ENCODE assay signal across 9 cellular contexts in genomic region chr2:131514408-131515166, GRCh38. TPM values are rescaled to one million over a fixed set of nuclear protein-coding genes. Genes with fewer than 3 reads are reported as not detected.
DNase-seq lines count a peak whose midpoint lies in the region; ATAC-seq, FAIRE-seq and TF ChIP-seq lines count a peak whose summit lies in the region.
"Not testable (repeated sequence)": the region's sequence is repeated elsewhere in the genome, so short reads cannot be mapped to it uniquely, and the experiment has no call there.
"Had no signal": no experiment of that assay in that cellular context is flagged by ENCODE, and none has a peak within 500 bp of the region (broad histone marks: within the 10 kb centered on the region; RNA-seq: fewer than 3 reads in every experiment).

No MANE protein-coding gene starts in this region.

- TF ChIP-seq POLR2A in GM12891 (IDR thresholded peaks at IDR 0.05; ENCODE audit: low read depth, low read length), result not testable (repeated sequence)

- FAIRE-seq in GM12891 (lab: Jason Lieb, UNC), result peak; percentile 16

- H3K36me3 Mint-ChIP-seq in activated T-cell treated with anti-CD3 and anti-CD28 coated beads, Interleukin-2, amount 50 U/mL, for 24 hours (ENCODE audit: low read depth), result peaks cover 89% of the 10 kb centered on the region
- peaks cover 66% of the 10 kb centered on the region for H3K36me3 Mint-ChIP-seq in stimulated activated effector memory CD8-positive, alpha-beta T cell treated with anti-CD3 and anti-CD28 coated beads, Interleukin-12 subunit alpha, Interleukin-12 subunit beta, amount 100 ng/mL, for 72 hours

- DNase-seq in GM12891 (ENCODE audit: insufficient read length, low spot score); activated T-cell treated with anti-CD3 and anti-CD28 coated beads, Interleukin-2, amount 50 U/mL, for 24 hours; stimulated activated effector memory CD8-positive, alpha-beta T cell treated with anti-CD3 and anti-CD28 coated beads, Interleukin-12 subunit alpha, Interleukin-12 subunit beta, amount 100 ng/mL, for 72 hours (ENCODE audit: low spot score in 2 of 2): not testable (repeated sequence)

- H3K4me3 Mint-ChIP-seq in activated T-cell treated with anti-CD3 and anti-CD28 coated beads, Interleukin-2, amount 50 U/mL, for 24 hours; stimulated activated effector memory CD8-positive, alpha-beta T cell treated with anti-CD3 and anti-CD28 coated beads, Interleukin-12 subunit alpha, Interleukin-12 subunit beta, amount 100 ng/mL, for 72 hours: not testable (repeated sequence)

- not testable (repeated sequence) for H3K4me1 Mint-ChIP-seq in activated T-cell treated with anti-CD3 and anti-CD28 coated beads, Interleukin-2, amount 50 U/mL, for 24 hours (ENCODE audit: low read depth)
- H3K4me1 Mint-ChIP-seq in stimulated activated effector memory CD8-positive, alpha-beta T cell treated with anti-CD3 and anti-CD28 coated beads, Interleukin-12 subunit alpha, Interleukin-12 subunit beta, amount 100 ng/mL, for 72 hours, result peaks cover 20% of the 10 kb centered on the region

- H3K27ac Mint-ChIP-seq in activated T-cell treated with anti-CD3 and anti-CD28 coated beads, Interleukin-2, amount 50 U/mL, for 24 hours, result peak overlapping the region; percentile 74
- H3K27ac Mint-ChIP-seq in stimulated activated effector memory CD8-positive, alpha-beta T cell treated with anti-CD3 and anti-CD28 coated beads, Interleukin-12 subunit alpha, Interleukin-12 subunit beta, amount 100 ng/mL, for 72 hours, result peak overlapping the region; percentile 50

- peak; percentile 82 for ATAC-seq in GM18909 (IDR thresholded peaks at IDR 0.05; ENCODE audit: poor library complexity, unreplicated experiment)
- peak; percentile 73 for ATAC-seq in GM21381 (IDR thresholded peaks at IDR 0.05; ENCODE audit: unreplicated experiment)
- ATAC-seq in HG02678 (IDR thresholded peaks at IDR 0.05; ENCODE audit: unreplicated experiment), result peak; percentile 84
- ATAC-seq in HG03097 (IDR thresholded peaks at IDR 0.05; ENCODE audit: low FRiP score, unreplicated experiment), result peak; percentile 67
- ATAC-seq in HG03521 (IDR thresholded peaks at IDR 0.05; ENCODE audit: unreplicated experiment), result peak; percentile 59
- ATAC-seq in stimulated activated effector memory CD8-positive, alpha-beta T cell treated with anti-CD3 and anti-CD28 coated beads, Interleukin-12 subunit alpha, Interleukin-12 subunit beta, amount 100 ng/mL, for 72 hours, result peak; percentile 43

- H3K27me3 Mint-ChIP-seq in activated T-cell treated with anti-CD3 and anti-CD28 coated beads, Interleukin-2, amount 50 U/mL, for 24 hours, result not testable (repeated sequence)

- not testable (repeated sequence) for H3K9me3 Mint-ChIP-seq in activated T-cell treated with anti-CD3 and anti-CD28 coated beads, Interleukin-2, amount 50 U/mL, for 24 hours; stimulated activated effector memory CD8-positive, alpha-beta T cell treated with anti-CD3 and anti-CD28 coated beads, Interleukin-12 subunit alpha, Interleukin-12 subunit beta, amount 100 ng/mL, for 72 hours

TF ChIP-seq in GM12891, 5 proteins besides CTCF, POLR2A, EP300 and RAD21:
- TF ChIP-seq SPI1 (IDR thresholded peaks at IDR 0.05; ENCODE audit: low read depth, low read length), result peak; percentile 67

RNA-seq across cellular contexts. Expression of gene CCDC74A, which starts 13.1 kb away (rescaled TPM):
- polyA plus RNA-seq in GM12891 (2012; ENCODE audit: low read depth, missing spikeins), result 12.6 TPM

RNA-seq across cellular contexts. Expression of gene MZT2A, which starts 22.4 kb away (rescaled TPM):
- polyA plus RNA-seq in GM12891 (2012; ENCODE audit: low read depth, missing spikeins), result 207 TPM

RNA-seq across cellular contexts. Expression of gene TUBA3D, which starts 38.7 kb away (rescaled TPM):
- 0.05 TPM for polyA plus RNA-seq in GM12891 (2012; ENCODE audit: low read depth, missing spikeins)
- polyA plus RNA-seq: GM23248 had no signal
